Comparison of ENCODE assay signal across 1 cellular context in the genomic region with DNA sequence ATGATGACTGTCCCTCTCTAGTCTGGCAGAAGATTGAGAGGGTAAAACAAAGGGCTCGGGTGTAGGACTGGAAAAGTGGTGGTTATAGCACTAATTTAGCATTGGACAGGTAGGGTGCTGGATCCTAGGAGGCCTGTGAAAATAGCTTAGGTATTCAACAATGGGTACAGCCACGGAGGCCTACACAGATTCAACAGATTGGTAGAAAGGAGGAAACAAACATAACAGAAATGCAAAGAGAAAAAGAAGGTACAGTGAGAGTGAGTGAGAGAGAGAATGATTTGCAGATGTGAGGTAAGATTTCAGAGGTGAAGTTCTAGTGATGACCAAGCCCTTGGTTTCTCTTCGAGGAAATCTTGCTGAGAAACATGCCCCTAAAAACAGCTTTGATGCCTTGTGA.
TF ChIP-seq lines count a peak whose summit lies in the region.

No MANE protein-coding gene starts in this region.

TF ChIP-seq in HepG2, 621 proteins besides CTCF, POLR2A, EP300 and RAD21:
- TF ChIP-seq, protein P1, sequence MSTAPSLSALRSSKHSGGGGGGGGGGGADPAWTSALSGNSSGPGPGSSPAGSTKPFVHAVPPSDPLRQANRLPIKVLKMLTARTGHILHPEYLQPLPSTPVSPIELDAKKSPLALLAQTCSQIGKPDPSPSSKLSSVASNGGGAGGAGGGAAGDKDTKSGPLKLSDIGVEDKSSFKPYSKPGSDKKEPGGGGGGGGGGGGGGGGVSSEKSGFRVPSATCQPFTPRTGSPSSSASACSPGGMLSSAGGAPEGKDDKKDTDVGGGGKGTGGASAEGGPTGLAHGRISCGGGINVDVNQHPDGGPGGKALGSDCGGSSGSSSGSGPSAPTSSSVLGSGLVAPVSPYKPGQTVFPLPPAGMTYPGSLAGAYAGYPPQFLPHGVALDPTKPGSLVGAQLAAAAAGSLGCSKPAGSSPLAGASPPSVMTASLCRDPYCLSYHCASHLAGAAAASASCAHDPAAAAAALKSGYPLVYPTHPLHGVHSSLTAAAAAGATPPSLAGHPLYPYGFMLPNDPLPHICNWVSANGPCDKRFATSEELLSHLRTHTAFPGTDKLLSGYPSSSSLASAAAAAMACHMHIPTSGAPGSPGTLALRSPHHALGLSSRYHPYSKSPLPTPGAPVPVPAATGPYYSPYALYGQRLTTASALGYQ (CRISPR knock-in tag; IDR thresholded peaks at IDR 0.05): no peak
- TF ChIP-seq, protein P2, sequence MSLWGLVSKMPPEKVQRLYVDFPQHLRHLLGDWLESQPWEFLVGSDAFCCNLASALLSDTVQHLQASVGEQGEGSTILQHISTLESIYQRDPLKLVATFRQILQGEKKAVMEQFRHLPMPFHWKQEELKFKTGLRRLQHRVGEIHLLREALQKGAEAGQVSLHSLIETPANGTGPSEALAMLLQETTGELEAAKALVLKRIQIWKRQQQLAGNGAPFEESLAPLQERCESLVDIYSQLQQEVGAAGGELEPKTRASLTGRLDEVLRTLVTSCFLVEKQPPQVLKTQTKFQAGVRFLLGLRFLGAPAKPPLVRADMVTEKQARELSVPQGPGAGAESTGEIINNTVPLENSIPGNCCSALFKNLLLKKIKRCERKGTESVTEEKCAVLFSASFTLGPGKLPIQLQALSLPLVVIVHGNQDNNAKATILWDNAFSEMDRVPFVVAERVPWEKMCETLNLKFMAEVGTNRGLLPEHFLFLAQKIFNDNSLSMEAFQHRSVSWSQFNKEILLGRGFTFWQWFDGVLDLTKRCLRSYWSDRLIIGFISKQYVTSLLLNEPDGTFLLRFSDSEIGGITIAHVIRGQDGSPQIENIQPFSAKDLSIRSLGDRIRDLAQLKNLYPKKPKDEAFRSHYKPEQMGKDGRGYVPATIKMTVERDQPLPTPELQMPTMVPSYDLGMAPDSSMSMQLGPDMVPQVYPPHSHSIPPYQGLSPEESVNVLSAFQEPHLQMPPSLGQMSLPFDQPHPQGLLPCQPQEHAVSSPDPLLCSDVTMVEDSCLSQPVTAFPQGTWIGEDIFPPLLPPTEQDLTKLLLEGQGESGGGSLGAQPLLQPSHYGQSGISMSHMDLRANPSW (CRISPR knock-in tag; IDR thresholded peaks at IDR 0.05; ENCODE audit: borderline replicate concordance): no peak
- TF ChIP-seq DNMT1 (CRISPR knock-in tag; IDR thresholded peaks at IDR 0.05): no peak
- no peak for TF ChIP-seq ZNF776 (CRISPR knock-in tag; IDR thresholded peaks at IDR 0.05)
- no peak for TF ChIP-seq ZNF672 (CRISPR knock-in tag; IDR thresholded peaks at IDR 0.05)
- TF ChIP-seq ZNF234 (CRISPR knock-in tag; conservative IDR thresholded peaks at IDR 0.05): no peak
- no peak for TF ChIP-seq REL (CRISPR knock-in tag; conservative IDR thresholded peaks at IDR 0.05)
- no peak for TF ChIP-seq MYC (CRISPR knock-in tag; IDR thresholded peaks at IDR 0.05; ENCODE audit: borderline replicate concordance)
